8 cellular contexts compared by ENCODE assay signal in the genomic region with DNA sequence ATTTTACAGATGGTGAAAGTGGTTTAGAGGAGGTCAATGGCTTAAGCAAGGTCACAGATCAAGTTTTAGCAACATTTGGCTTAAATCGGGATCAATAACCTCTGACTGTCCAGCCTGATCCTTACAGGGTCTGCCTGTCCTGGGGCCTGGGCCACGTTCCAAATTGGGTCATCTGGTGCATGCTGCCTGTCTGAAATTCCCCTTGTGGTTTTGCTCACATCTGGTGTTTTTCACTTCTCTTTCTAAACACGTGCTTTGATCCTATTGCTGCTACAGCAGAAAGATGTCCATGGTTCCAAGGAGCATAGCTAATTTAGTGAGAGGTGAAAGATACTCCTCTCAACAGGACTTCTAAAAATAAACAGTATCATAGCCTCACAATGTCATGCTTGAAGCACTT. TPM values are rescaled to one million over a fixed set of nuclear protein-coding genes. Genes with fewer than 3 reads are reported as not detected.
A peak's percentile ranks its signal among the peaks of the same experiment; 100 is the strongest.
DNase-seq lines count a peak whose midpoint lies in the region; ATAC-seq and TF ChIP-seq lines count a peak whose summit lies in the region.
"Not testable (repeated sequence)": the region's sequence is repeated elsewhere in the genome, so short reads cannot be mapped to it uniquely, and the experiment has no call there.

No MANE protein-coding gene starts in this region.

- ATAC-seq in GM18498 (IDR thresholded peaks at IDR 0.05; ENCODE audit: unreplicated experiment) = peak; percentile 70
- ATAC-seq in GM19025 (IDR thresholded peaks at IDR 0.05; ENCODE audit: low read depth, unreplicated experiment) = peak; percentile 66
- ATAC-seq in GM21447 (IDR thresholded peaks at IDR 0.05; ENCODE audit: unreplicated experiment) = peak; percentile 59
- ATAC-seq in HG02759 (IDR thresholded peaks at IDR 0.05; ENCODE audit: unreplicated experiment) = peak; percentile 73
- peak; percentile 53 for ATAC-seq in HG03097 (IDR thresholded peaks at IDR 0.05; ENCODE audit: low FRiP score, unreplicated experiment)
- peak; percentile 65 for ATAC-seq in HG03521 (IDR thresholded peaks at IDR 0.05; ENCODE audit: unreplicated experiment)
- peak; percentile 53 for ATAC-seq in gastroesophageal sphincter
- peak in 2 of 3 donors; percentile 21 to 35 for ATAC-seq in natural killer cell

- not testable (repeated sequence) for H3K27ac Mint-ChIP-seq in natural killer cell

- not testable (repeated sequence) for H3K4me3 Mint-ChIP-seq in natural killer cell

- TF ChIP-seq POLR2A in gastroesophageal sphincter (IDR thresholded peaks at IDR 0.05) = not testable (repeated sequence)

- no CpG with 5 or more reads among the region's 3 CpGs for WGBS in gastroesophageal sphincter (ENCODE audit: low coverage in 1 of 2), 2 donors

- H3K9me3 Mint-ChIP-seq in natural killer cell = not testable (repeated sequence)

- TF ChIP-seq EP300 in gastroesophageal sphincter (IDR thresholded peaks at IDR 0.05) = not testable (repeated sequence)

- H3K4me1 Mint-ChIP-seq in natural killer cell = not testable (repeated sequence)

- not testable (repeated sequence) for DNase-seq in natural killer cell

- not testable (repeated sequence) for H3K9me3 ChIP-seq in gastroesophageal sphincter

- not testable (repeated sequence) for H3K27me3 Mint-ChIP-seq in natural killer cell (ENCODE audit: low read depth in 2 of 2)

- not testable (repeated sequence) for H3K27ac ChIP-seq in gastroesophageal sphincter

- H3K4me3 ChIP-seq in gastroesophageal sphincter = not testable (repeated sequence)

- H3K27me3 ChIP-seq in gastroesophageal sphincter = not testable (repeated sequence)

- TF ChIP-seq CTCF in gastroesophageal sphincter (IDR thresholded peaks at IDR 0.05); natural killer cell (IDR thresholded peaks at IDR 0.05): not testable (repeated sequence)

- H3K4me1 ChIP-seq in gastroesophageal sphincter = not testable (repeated sequence)

- not testable (repeated sequence) for H3K36me3 ChIP-seq in gastroesophageal sphincter

- intact Hi-C loops in natural killer cell (cut with micrococcal nuclease) = not testable (repeated sequence)

- not testable (repeated sequence) for H3K36me3 Mint-ChIP-seq in natural killer cell

RNA-seq across cellular contexts. Expression of gene NOTCH2NLA, which starts 49.5 kb away (rescaled TPM):
- total RNA-seq in gastroesophageal sphincter (10 to 100 TPM; 30.1 to 54.2 (median 48.3) TPM), natural killer cell (10 to 100 TPM; 36.4 to 59.0 (median 41.0) TPM)
